In the genomic region with DNA sequence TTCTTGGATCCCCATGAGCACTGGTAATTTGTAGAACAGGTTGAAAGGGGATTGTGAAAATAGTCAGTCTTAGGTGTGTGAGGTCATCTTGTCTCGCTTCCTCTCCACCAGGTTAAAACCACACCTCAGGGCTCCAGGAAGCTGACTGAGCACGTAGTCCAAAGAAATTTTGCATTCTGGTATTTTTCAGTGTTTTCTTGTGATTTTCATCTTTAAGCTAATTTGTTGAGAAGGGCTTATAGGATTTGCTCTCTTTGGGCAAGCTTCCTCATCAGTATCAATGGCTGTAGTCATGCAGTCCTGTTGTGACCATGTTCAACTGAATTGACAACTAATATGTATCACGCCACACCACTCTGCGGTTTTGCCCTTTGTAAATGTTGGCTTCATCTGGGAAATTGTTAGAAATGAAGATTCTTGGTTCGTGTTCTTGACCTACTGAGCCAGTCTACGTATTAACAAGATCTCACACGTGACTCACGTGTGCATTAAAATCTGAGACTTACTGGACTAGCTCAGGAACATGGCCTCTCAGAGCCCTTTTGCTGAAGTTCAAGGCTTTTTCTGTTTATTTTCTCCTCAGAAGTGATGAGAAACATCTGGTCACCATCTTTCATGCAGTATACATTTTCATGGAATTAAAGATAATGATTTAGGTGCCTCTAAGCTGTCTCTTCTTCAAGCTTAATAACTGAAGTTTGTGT, we compare ENCODE assay signal across 10 cellular contexts. TPM values are rescaled to one million over a fixed set of nuclear protein-coding genes. Genes with fewer than 3 reads are reported as not detected.
DNase-seq lines count a peak whose midpoint lies in the region; ATAC-seq and TF ChIP-seq lines count a peak whose summit lies in the region.
"Had no signal": no experiment of that assay in that cellular context is flagged by ENCODE, and none has a peak within 500 bp of the region (broad histone marks: within the 10 kb centered on the region; RNA-seq: fewer than 3 reads in every experiment).

No MANE protein-coding gene starts in this region.

- H3K4me3 Mint-ChIP-seq in type B pancreatic cell = no peak overlapping the region

- no peaks in the 10 kb centered on the region for H3K27me3 Mint-ChIP-seq in type B pancreatic cell

- peaks cover 52% of the 10 kb centered on the region for H3K4me1 Mint-ChIP-seq in type B pancreatic cell (ENCODE audit: unreplicated experiment)

- no peak overlapping the region for H3K27ac Mint-ChIP-seq in type B pancreatic cell

- H3K9me3 Mint-ChIP-seq in type B pancreatic cell = peaks cover 8% of the 10 kb centered on the region

- peak; percentile 79 for ATAC-seq in GM18520 (IDR thresholded peaks at IDR 0.05; ENCODE audit: unreplicated experiment)
- peak; percentile 87 for ATAC-seq in GM21717 (IDR thresholded peaks at IDR 0.05; ENCODE audit: unreplicated experiment)
- ATAC-seq in HG03280 (IDR thresholded peaks at IDR 0.05; ENCODE audit: unreplicated experiment) = peak; percentile 92
- ATAC-seq: heart right ventricle had no signal

- peak; percentile 22 for DNase-seq in fibroblast of the conjunctiva (ENCODE audit: low read depth)
- DNase-seq in type B pancreatic cell (ENCODE audit: extremely low spot score, unreplicated experiment) = no peak
- no peak for DNase-seq in glomerular visceral epithelial cell (ENCODE audit: extremely low spot score)
- DNase-seq in T-helper 2 cell = no peak
- DNase-seq in NCI-H82 treated with DMSO at 0.1 percent for 48 hours (lab: John Stamatoyannopoulos, UW; ENCODE audit: unreplicated experiment) = no peak
- DNase-seq: heart right ventricle, NCI-H1694 had no signal

- no peak for TF ChIP-seq CTCF in type B pancreatic cell (conservative IDR thresholded peaks at IDR 0.05)

- H3K36me3 Mint-ChIP-seq in type B pancreatic cell = peaks cover 10% of the 10 kb centered on the region

RNA-seq across cellular contexts. Expression of a gene that starts 32.7 kb away (rescaled TPM):
- 42.2 and 62.1 TPM in 2 replicates for total RNA-seq in type B pancreatic cell (ENCODE audit: low replicate concordance)
